ENCODE assay signal across 24 cellular contexts in genomic region chr1:5716126-5716525, GRCh38.
"Had no signal": no experiment of that assay in that cellular context is flagged by ENCODE, and none has a peak within 500 bp of the region (broad histone marks: within the 10 kb centered on the region; RNA-seq: fewer than 3 reads in every experiment).

No MANE protein-coding gene starts in this region.

- H3K4me1 ChIP-seq: adrenal gland, body of pancreas had no signal

- H3K27ac ChIP-seq: body of pancreas, coronary artery, dorsolateral prefrontal cortex had no signal

- H3K4me3 ChIP-seq: adrenal gland, body of pancreas, coronary artery, dorsolateral prefrontal cortex had no signal

- DNase-seq: activated CD4-positive, alpha-beta memory T cell treated with anti-CD3 and anti-CD28 coated beads for 36 hours; activated CD4-positive, alpha-beta T cell treated with anti-CD3 and anti-CD28 coated beads for 36 hours; activated CD4-positive, alpha-beta T cell treated with anti-CD3 and anti-CD28 coated beads, Interleukin-2, amount 10 ng/mL, durations not matched to agents 24 days and 14 days; activated CD4-positive, CD25-positive, alpha-beta regulatory T cell; activated CD4-positive, CD25-positive, alpha-beta regulatory T cell treated with anti-CD3 and anti-CD28 coated beads, Interleukin-2, amount 50 U/mL, for 72 hours; activated CD8-positive, alpha-beta memory T cell treated with anti-CD3 and anti-CD28 coated beads, Interleukin-2, amount 10 ng/mL, durations not matched to agents 7 days and 5 days; activated CD8-positive, alpha-beta memory T cell treated with anti-CD3 and anti-CD28 coated beads, Interleukin-2, amount 50 U/mL, for 4 hours; activated CD8-positive, alpha-beta T cell treated with anti-CD3 and anti-CD28 coated beads, Interleukin-2, amount 10 ng/mL, durations not matched to agents 7 days and 5 days; activated effector memory CD4-positive, alpha-beta T cell treated with anti-CD3 and anti-CD28 coated beads, Interleukin-2, amount 50 U/mL, for 16 hours; activated naive CD4-positive, alpha-beta T cell treated with anti-CD3 and anti-CD28 coated beads for 36 hours; activated naive CD8-positive, alpha-beta T cell treated with anti-CD3 and anti-CD28 coated beads for 36 hours; activated naive CD8-positive, alpha-beta T cell treated with anti-CD3 and anti-CD28 coated beads, Interleukin-2, amount 50 U/mL, for 24 hours; activated T-cell treated with anti-CD3 and anti-CD28 coated beads, Interleukin-2, amount 50 U/mL, for 1 hour; activated T-cell treated with anti-CD3 and anti-CD28 coated beads, Interleukin-2, amount 50 U/mL, for 48 hours; adrenal gland; amygdala; aorta; body of pancreas; dorsolateral prefrontal cortex; effector memory CD4-positive, alpha-beta T cell; foreskin fibroblast; T-helper 2 cell had no signal

- H3K36me3 ChIP-seq: adrenal gland had no signal

- H3K27me3 ChIP-seq: body of pancreas had no signal

- ATAC-seq: activated CD4-positive, alpha-beta T cell treated with anti-CD3 and anti-CD28 coated beads for 36 hours; activated CD8-positive, alpha-beta memory T cell treated with anti-CD3 and anti-CD28 coated beads, Interleukin-2, amount 10 ng/mL, durations not matched to agents 7 days and 5 days; activated CD8-positive, alpha-beta T cell treated with anti-CD3 and anti-CD28 coated beads, Interleukin-2, amount 10 ng/mL, durations not matched to agents 7 days and 5 days; activated naive CD8-positive, alpha-beta T cell treated with anti-CD3 and anti-CD28 coated beads, Interleukin-2, amount 50 U/mL, for 24 hours; body of pancreas; esophagus mucosa had no signal

- H3K9me3 ChIP-seq: adrenal gland, body of pancreas had no signal
